In genomic region chr13:106161186-106161585, GRCh38 we compare ENCODE assay signal across 16 cellular contexts.
DNase-seq lines count a peak whose midpoint lies in the region; ATAC-seq and TF ChIP-seq lines count a peak whose summit lies in the region.
"Had no signal": no experiment of that assay in that cellular context is flagged by ENCODE, and none has a peak within 500 bp of the region (broad histone marks: within the 10 kb centered on the region; RNA-seq: fewer than 3 reads in every experiment).

No MANE protein-coding gene starts in this region.

- no peak for TF ChIP-seq EP300 in esophagus muscularis mucosa (IDR thresholded peaks at IDR 0.05)

- H3K27ac ChIP-seq in ACC112 (ENCODE audit: low read depth, low read length) (no peak overlapping the region), IMR-90 (ENCODE audit: insufficient read depth, low read length) (no peak overlapping the region), esophagus muscularis mucosa (replicated peaks in 1 of 4) (no peak overlapping the region)

- no peak overlapping the region for H3K27ac Mint-ChIP-seq in activated CD4-positive, alpha-beta T cell treated with anti-CD3 and anti-CD28 coated beads for 36 hours
- H3K27ac Mint-ChIP-seq: CD4-positive, CD25-positive, alpha-beta regulatory T cell; GM23338 had no signal

- H4K91ac ChIP-seq in IMR-90 (ENCODE audit: insufficient read depth, low read depth, low read length): no peak overlapping the region

- no peak for ATAC-seq in IMR-90 (ENCODE audit: low read depth)
- ATAC-seq in GM21717 (IDR thresholded peaks at IDR 0.05; ENCODE audit: unreplicated experiment): no peak
- no peak for ATAC-seq in activated CD4-positive, alpha-beta T cell treated with anti-CD3 and anti-CD28 coated beads for 36 hours
- ATAC-seq: GM23338, HepG2 had no signal

- no peaks in the 10 kb centered on the region for H3K9me3 ChIP-seq in IMR-90 (ENCODE audit: control insufficient read depth, insufficient read depth, low read length)
- H3K9me3 ChIP-seq in esophagus muscularis mucosa: no peaks in the 10 kb centered on the region

- 0 out of 2 replicates have a peak overlapping the region, but pooled peaks have one; percentile 24 for H2BK120ac ChIP-seq in IMR-90 (ENCODE audit: low read depth, low read length)

- H2AK5ac ChIP-seq in IMR-90 (ENCODE audit: low read depth, low read length): no peak overlapping the region

- DNase-seq in IMR-90: no peak
- DNase-seq in dermis microvascular lymphatic vessel endothelial cell (ENCODE audit: low read depth in 2 of 2): peak; percentile 76 to 80
- DNase-seq in midbrain (lab: John Stamatoyannopoulos, UW): peak; percentile 4
- DNase-seq in esophagus muscularis mucosa (ENCODE audit: extremely low spot score): no peak
- DNase-seq in epidermal melanocyte (ENCODE audit: insufficient read length, low spot score): no peak
- no peak for DNase-seq in activated CD4-positive, alpha-beta T cell treated with anti-CD3 and anti-CD28 coated beads for 36 hours
- DNase-seq: CD4-positive, CD25-positive, alpha-beta regulatory T cell; DMS53; NCI-H187 treated with DMSO at 0.1 percent for 48 hours; NCI-H2171; NCI-H446 treated with DMSO at 0.1 percent for 48 hours; SIG-M5 had no signal

- H4K5ac ChIP-seq in IMR-90 (ENCODE audit: low read depth, low read length): 0 out of 2 replicates have a peak overlapping the region, but pooled peaks have one; percentile 65

- no peak overlapping the region for H3K23ac ChIP-seq in IMR-90 (ENCODE audit: low read depth, low read length)

- in situ Hi-C loops in IMR-90 (cut with MboI; ENCODE audit: low sequenced_read_pairs): no loop called here

- H3K27me3 ChIP-seq in ACC112 (ENCODE audit: insufficient read depth, low read length): no peaks in the 10 kb centered on the region
- no peaks in the 10 kb centered on the region for H3K27me3 ChIP-seq in IMR-90 (ENCODE audit: control insufficient read depth, insufficient read depth, low read length)
- H3K27me3 ChIP-seq in esophagus muscularis mucosa: no peaks in the 10 kb centered on the region

- no peak overlapping the region for H3K4me2 ChIP-seq in IMR-90 (ENCODE audit: low read depth, low read length)
- H3K4me2 ChIP-seq: GM23338 had no signal

- dilution Hi-C loops in IMR-90 (cut with HindIII; ENCODE audit: low sequenced_read_pairs, unreplicated experiment): no loop called here

- CTCF ChIA-PET in IMR-90 (lab: Yijun Ruan, JAX): interaction anchor here (0.6 to 1.0 kb wide), 2 partner anchors 12 to 1590 kb away, joined by 3 read pairs; no protein-coding TSS in a partner anchor
- CTCF ChIA-PET in activated CD4-positive, alpha-beta T cell treated with anti-CD3 and anti-CD28 coated beads for 36 hours (lab: Charles Lee): no interaction called here

- POLR2A ChIA-PET in IMR-90 (lab: Charles Lee; ENCODE audit: unreplicated experiment): interaction anchor here (0.6 kb wide), 1 partner anchor 1669 kb away, joined by 3 read pairs; no protein-coding TSS in a partner anchor
- POLR2A ChIA-PET in activated CD4-positive, alpha-beta T cell treated with anti-CD3 and anti-CD28 coated beads for 36 hours (lab: Charles Lee): no interaction called here

- TF ChIP-seq POLR2A in IMR-90 (IDR thresholded peaks at IDR 0.05; ENCODE audit: low read depth, low read length): no peak
- TF ChIP-seq POLR2A in esophagus muscularis mucosa (IDR thresholded peaks at IDR 0.05; ENCODE audit: low read depth): no peak

- H3K9ac ChIP-seq in IMR-90 (ENCODE audit: low read depth, low read length): no peak overlapping the region

- H4K8ac ChIP-seq in IMR-90 (ENCODE audit: low read depth in 2 of 2, low read length in 2 of 2): no peak overlapping the region; a peak in 1 of 4 replicates

- no peak overlapping the region for H3K56ac ChIP-seq in IMR-90 (ENCODE audit: extremely low read depth, insufficient read depth, low read length)

- no peaks in the 10 kb centered on the region for H3K36me3 Mint-ChIP-seq in activated CD4-positive, alpha-beta T cell treated with anti-CD3 and anti-CD28 coated beads for 36 hours (ENCODE audit: low read depth)
- H3K36me3 Mint-ChIP-seq: CD4-positive, CD25-positive, alpha-beta regulatory T cell had no signal

- H3K18ac ChIP-seq in IMR-90 (ENCODE audit: low read depth, low read length): peak overlapping the region; percentile 72; the same call in 1 of the 2 replicates

- intact Hi-C loops in IMR-90 (cut with micrococcal nuclease) (no loop called here), esophagus muscularis mucosa (cut with DNase I) (no loop called here)
- intact Hi-C loops in activated CD4-positive, alpha-beta T cell treated with anti-CD3 and anti-CD28 coated beads for 36 hours (cut with DNase I, micrococcal nuclease): no loop called here

- no peak overlapping the region for H2BK5ac ChIP-seq in IMR-90 (ENCODE audit: low read depth, low read length, poor library complexity, severe bottlenecking)

- H3K4me3 ChIP-seq in ACC112 (ENCODE audit: low read depth, low read length) (no peak overlapping the region), IMR-90 (ENCODE audit: insufficient read depth, low read depth, low read length) (no peak overlapping the region), esophagus muscularis mucosa (no peak overlapping the region)
- H3K4me3 ChIP-seq: GM23338 had no signal

- H3K36me3 ChIP-seq in ACC112 (ENCODE audit: insufficient read depth, low read length): no peaks in the 10 kb centered on the region
- H3K36me3 ChIP-seq in IMR-90 (ENCODE audit: control insufficient read depth, insufficient read depth, low read length): no peaks in the 10 kb centered on the region
- H3K36me3 ChIP-seq in esophagus muscularis mucosa: no peaks in the 10 kb centered on the region

- H3K4me3 Mint-ChIP-seq in activated CD4-positive, alpha-beta T cell treated with anti-CD3 and anti-CD28 coated beads for 36 hours: no peak overlapping the region
- H3K4me3 Mint-ChIP-seq: CD4-positive, CD25-positive, alpha-beta regulatory T cell; GM23338 had no signal

- no peaks in the 10 kb centered on the region for H3K79me1 ChIP-seq in IMR-90 (ENCODE audit: low read depth in 1 of 2, low read length in 2 of 2)

- TF ChIP-seq CTCF in IMR-90 (conservative IDR thresholded peaks at IDR 0.05; ENCODE audit: low read depth, low read length) (no peak), esophagus muscularis mucosa (IDR thresholded peaks at IDR 0.05) (no peak)

- no TSS peak for BruUV-seq in IMR-90 (replicated peaks; lab: Mats Ljungman, UMichigan)

- no peak overlapping the region for H2BK20ac ChIP-seq in IMR-90 (ENCODE audit: low read depth, low read length)

- no peaks in the 10 kb centered on the region for H3K9me3 Mint-ChIP-seq in activated CD4-positive, alpha-beta T cell treated with anti-CD3 and anti-CD28 coated beads for 36 hours (ENCODE audit: low read depth)
- H3K9me3 Mint-ChIP-seq: GM23338 had no signal

- H3K4me1 ChIP-seq in ACC112 (ENCODE audit: control insufficient read depth, insufficient read depth, low read length, unreplicated experiment): peaks cover 14% of the 10 kb centered on the region
- peaks cover 2% of the 10 kb centered on the region; the same call in 1 of the 2 replicates for H3K4me1 ChIP-seq in IMR-90 (ENCODE audit: control insufficient read depth, insufficient read depth, low read length)
- H3K4me1 ChIP-seq in esophagus muscularis mucosa: peaks cover 0 to 9% (median 6%) of the 10 kb centered on the region in 4 donors

- no peaks in the 10 kb centered on the region for H4K20me1 ChIP-seq in IMR-90 (ENCODE audit: insufficient read depth, low read length)

- no peaks in the 10 kb centered on the region for H3K4me1 Mint-ChIP-seq in activated CD4-positive, alpha-beta T cell treated with anti-CD3 and anti-CD28 coated beads for 36 hours
- H3K4me1 Mint-ChIP-seq: CD4-positive, CD25-positive, alpha-beta regulatory T cell had no signal

- no peaks in the 10 kb centered on the region for H3K79me2 ChIP-seq in ACC112 (ENCODE audit: control insufficient read depth, insufficient read depth, low read length, unreplicated experiment)

- H2BK15ac ChIP-seq in IMR-90 (ENCODE audit: low read depth, low read length): no peak overlapping the region

- no peak overlapping the region for H3K14ac ChIP-seq in IMR-90 (replicated peaks; ENCODE audit: low read depth, low read length)

- peak overlapping the region; percentile 45 for H2AFZ ChIP-seq in ACC112 (ENCODE audit: low read length, unreplicated experiment)
- no peak overlapping the region for H2AFZ ChIP-seq in IMR-90 (replicated peaks; ENCODE audit: low read length, poor library complexity)
- H2AFZ ChIP-seq: GM23338 had no signal

- no peak for TF ChIP-seq RAD21 in IMR-90 (IDR thresholded peaks at IDR 0.05; ENCODE audit: low read length)

- no peak overlapping the region for H3K4ac ChIP-seq in IMR-90 (ENCODE audit: low read depth, low read length)

- no CpG with 5 or more reads among the region's 3 CpGs for WGBS in IMR-90 (ENCODE audit: extremely low coverage in 2 of 2, insufficient read length in 1 of 2), 2 experiments
- 59% methylated on average over 3 of the region's 3 CpGs for WGBS in esophagus muscularis mucosa

- no peaks in the 10 kb centered on the region for H3K9me1 ChIP-seq in IMR-90 (ENCODE audit: insufficient read depth, low read length)

- no peaks in the 10 kb centered on the region for H3K27me3 Mint-ChIP-seq in activated CD4-positive, alpha-beta T cell treated with anti-CD3 and anti-CD28 coated beads for 36 hours
- H3K27me3 Mint-ChIP-seq: CD4-positive, CD25-positive, alpha-beta regulatory T cell had no signal

- H2AK9ac ChIP-seq in IMR-90 (replicated peaks; ENCODE audit: low read depth, low read length, poor library complexity): no peak overlapping the region

TF ChIP-seq in IMR-90, 13 proteins besides CTCF, POLR2A, EP300 and RAD21:
- TF ChIP-seq FOS (IDR thresholded peaks at IDR 0.05; ENCODE audit: low read depth, low read length) (no peak), MXI1 (IDR thresholded peaks at IDR 0.05; ENCODE audit: borderline replicate concordance, low read depth, low read length) (no peak), USF2 (IDR thresholded peaks at IDR 0.05; ENCODE audit: low read depth, low read length) (no peak)

Comparison
In these comparisons a context has a peak if more than half of its experiments do, and no peak if none do; other contexts are left out.
1. DNase-seq: peak in dermis microvascular lymphatic vessel endothelial cell (2 of 2) and midbrain (single experiment); none in IMR-90 (single experiment), esophagus muscularis mucosa (single experiment), epidermal melanocyte (single experiment) and activated CD4-positive, alpha-beta T cell treated with anti-CD3 and anti-CD28 coated beads for 36 hours (single experiment).